In the genomic region with DNA sequence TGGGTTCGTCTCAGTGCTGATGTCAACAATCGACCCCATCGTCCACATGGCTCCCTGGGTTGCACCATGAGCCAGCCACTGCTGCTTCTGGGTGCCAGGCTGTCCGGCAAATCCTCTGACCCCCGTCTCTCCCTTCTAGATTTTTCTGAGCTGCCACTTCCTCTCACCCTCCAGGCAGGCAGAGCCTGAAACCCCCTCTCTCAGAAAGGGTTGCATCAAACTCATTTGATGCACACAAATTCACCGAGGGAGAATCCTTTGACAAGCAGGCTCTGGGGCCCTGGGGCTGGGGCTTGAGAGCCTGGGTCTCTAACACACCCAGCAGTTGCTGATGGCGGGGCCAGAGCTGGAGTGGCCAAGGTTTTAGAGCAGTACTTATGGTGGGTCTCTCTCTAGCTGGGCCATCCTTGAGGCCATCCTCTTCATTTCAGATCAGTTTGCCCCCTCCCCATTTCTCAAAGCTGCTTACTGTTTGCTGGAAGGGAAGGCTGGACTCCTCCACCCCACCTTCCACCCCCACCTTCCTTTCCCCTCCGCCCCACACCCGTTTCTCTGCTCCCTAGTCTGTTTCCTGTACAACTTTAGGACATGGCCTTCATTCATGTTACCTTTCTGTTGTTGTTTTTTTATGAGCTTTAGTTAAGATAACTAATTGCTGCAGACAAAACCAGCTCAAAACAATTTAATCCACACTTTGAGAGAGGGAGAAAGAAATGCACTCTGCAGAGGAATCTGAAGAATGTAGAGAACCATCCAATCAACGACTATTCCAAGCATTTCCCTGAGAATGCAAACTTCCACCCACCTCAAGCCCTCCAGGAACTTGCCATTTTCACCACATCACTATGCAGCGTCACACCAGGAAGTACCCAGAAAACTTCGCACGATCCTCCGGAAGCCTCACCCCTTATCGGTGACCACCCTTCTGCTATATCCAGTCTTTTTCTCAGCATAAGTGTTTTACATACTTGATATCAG, we compare ENCODE assay signal across 9 cellular contexts.
DNase-seq lines count a peak whose midpoint lies in the region; ATAC-seq and TF ChIP-seq lines count a peak whose summit lies in the region.
"Had no signal": no experiment of that assay in that cellular context is flagged by ENCODE, and none has a peak within 500 bp of the region (broad histone marks: within the 10 kb centered on the region; RNA-seq: fewer than 3 reads in every experiment).

No MANE protein-coding gene starts in this region.

- H3K4me3 Mint-ChIP-seq in activated T-helper 1 cell treated with anti-CD3 and anti-CD28 coated beads, Interleukin-12 subunit alpha, Interleukin-12 subunit beta, Interleukin-2, Interleukin-4 antibody, amounts not matched to agents 30 ng/mL and 10 ng/mL and 1 ng/mL, durations not matched to agents 14 hours and 24 hours and 36 hours, result peak overlapping the region; percentile 75
- H3K4me3 Mint-ChIP-seq in immature natural killer cell, result peak overlapping the region; percentile 58 to 88 (median 82)

- intact Hi-C loops in activated T-helper 1 cell treated with anti-CD3 and anti-CD28 coated beads, Interleukin-12 subunit alpha, Interleukin-12 subunit beta, Interleukin-2, Interleukin-4 antibody, amounts not matched to agents 30 ng/mL and 10 ng/mL and 1 ng/mL, durations not matched to agents 14 hours and 24 hours and 36 hours (cut with micrococcal nuclease), result loop anchor here (2.0 kb wide), 1 partner anchor 59 kb away; no protein-coding TSS in a partner anchor
- intact Hi-C loops in uterus (cut with DNase I; ENCODE audit: low total_unique reads), result no loop called here

- H3K9me3 ChIP-seq in uterus, result no peaks in the 10 kb centered on the region

- ATAC-seq in HG02759 (IDR thresholded peaks at IDR 0.05; ENCODE audit: unreplicated experiment), result no peak

- no peak overlapping the region for H3K4me3 ChIP-seq in uterus

- H3K4me1 ChIP-seq in uterus, result no peaks in the 10 kb centered on the region

- H3K36me3 ChIP-seq in uterus, result no peaks in the 10 kb centered on the region

- peaks cover 7% of the 10 kb centered on the region for H3K36me3 Mint-ChIP-seq in activated T-helper 1 cell treated with anti-CD3 and anti-CD28 coated beads, Interleukin-12 subunit alpha, Interleukin-12 subunit beta, Interleukin-2, Interleukin-4 antibody, amounts not matched to agents 30 ng/mL and 10 ng/mL and 1 ng/mL, durations not matched to agents 14 hours and 24 hours and 36 hours (ENCODE audit: low read depth)
- peaks cover 0 to 6% (median 0%) of the 10 kb centered on the region in 3 donors for H3K36me3 Mint-ChIP-seq in immature natural killer cell

- no peaks in the 10 kb centered on the region for H3K27me3 ChIP-seq in uterus

- no peak for TF ChIP-seq POLR2A in uterus (IDR thresholded peaks at IDR 0.05)

- peak; percentile 18 for DNase-seq in stimulated activated CD4-positive, alpha-beta T cell treated with anti-CD3 and anti-CD28 coated beads, Interleukin-1b, Interleukin-23, amount 100 ng/mL, for 48 hours
- no peak for DNase-seq in stimulated activated CD4-positive, alpha-beta T cell treated with anti-CD3 and anti-CD28 coated beads, Interleukin-2, amount 100 ng/mL, for 24 hours
- DNase-seq in activated T-helper 1 cell treated with anti-CD3 and anti-CD28 coated beads, Interleukin-12 subunit alpha, Interleukin-12 subunit beta, Interleukin-2, Interleukin-4 antibody, amounts not matched to agents 30 ng/mL and 10 ng/mL and 1 ng/mL, durations not matched to agents 14 hours and 24 hours and 36 hours (ENCODE audit: low spot score), result no peak
- peak; percentile 69 to 72 (median 72) for DNase-seq in immature natural killer cell
- no peak for DNase-seq in uterus
- no peak for DNase-seq in GM10266 (ENCODE audit: extremely low spot score)
- no peak for DNase-seq in NCI-H1048 (lab: John Stamatoyannopoulos, UW)
- DNase-seq: NCI-H510A treated with DMSO at 0.1 percent for 48 hours had no signal

- TF ChIP-seq CTCF in uterus (IDR thresholded peaks at IDR 0.05) (no peak), GM10266 (IDR thresholded peaks at IDR 0.05; ENCODE audit: control insufficient read depth, insufficient read depth, low read depth, missing control alignments) (no peak)

- no peaks in the 10 kb centered on the region for H3K27me3 Mint-ChIP-seq in activated T-helper 1 cell treated with anti-CD3 and anti-CD28 coated beads, Interleukin-12 subunit alpha, Interleukin-12 subunit beta, Interleukin-2, Interleukin-4 antibody, amounts not matched to agents 30 ng/mL and 10 ng/mL and 1 ng/mL, durations not matched to agents 14 hours and 24 hours and 36 hours (ENCODE audit: insufficient read depth)
- H3K27me3 Mint-ChIP-seq in immature natural killer cell (ENCODE audit: low read depth in 3 of 3), result peaks cover 19 to 35% (median 23%) of the 10 kb centered on the region in 3 donors

- H3K9me3 Mint-ChIP-seq in activated T-helper 1 cell treated with anti-CD3 and anti-CD28 coated beads, Interleukin-12 subunit alpha, Interleukin-12 subunit beta, Interleukin-2, Interleukin-4 antibody, amounts not matched to agents 30 ng/mL and 10 ng/mL and 1 ng/mL, durations not matched to agents 14 hours and 24 hours and 36 hours, result peaks cover 10% of the 10 kb centered on the region
- H3K9me3 Mint-ChIP-seq in immature natural killer cell, result no peaks in the 10 kb centered on the region

- peaks cover 76% of the 10 kb centered on the region for H3K4me1 Mint-ChIP-seq in activated T-helper 1 cell treated with anti-CD3 and anti-CD28 coated beads, Interleukin-12 subunit alpha, Interleukin-12 subunit beta, Interleukin-2, Interleukin-4 antibody, amounts not matched to agents 30 ng/mL and 10 ng/mL and 1 ng/mL, durations not matched to agents 14 hours and 24 hours and 36 hours (ENCODE audit: low read depth)
- peaks cover 95 to 98% of the 10 kb centered on the region in 2 donors for H3K4me1 Mint-ChIP-seq in immature natural killer cell

- peak overlapping the region; percentile 99 for H3K27ac Mint-ChIP-seq in activated T-helper 1 cell treated with anti-CD3 and anti-CD28 coated beads, Interleukin-12 subunit alpha, Interleukin-12 subunit beta, Interleukin-2, Interleukin-4 antibody, amounts not matched to agents 30 ng/mL and 10 ng/mL and 1 ng/mL, durations not matched to agents 14 hours and 24 hours and 36 hours
- peak overlapping the region; percentile 100 for H3K27ac Mint-ChIP-seq in immature natural killer cell

- H3K27ac ChIP-seq in uterus, result no peak overlapping the region

Comparison
In these comparisons a context has a peak if more than half of its experiments do, and no peak if none do; other contexts are left out.
1. DNase-seq: peak in stimulated activated CD4-positive, alpha-beta T cell treated with anti-CD3 and anti-CD28 coated beads, Interleukin-1b, Interleukin-23, amount 100 ng/mL, for 48 hours (single experiment) and immature natural killer cell (3 of 3); none in stimulated activated CD4-positive, alpha-beta T cell treated with anti-CD3 and anti-CD28 coated beads, Interleukin-2, amount 100 ng/mL, for 24 hours (0 of 2), activated T-helper 1 cell treated with anti-CD3 and anti-CD28 coated beads, Interleukin-12 subunit alpha, Interleukin-12 subunit beta, Interleukin-2, Interleukin-4 antibody, amounts not matched to agents 30 ng/mL and 10 ng/mL and 1 ng/mL, durations not matched to agents 14 hours and 24 hours and 36 hours (single experiment), uterus (0 of 2), GM10266 (single experiment) and NCI-H1048 (single experiment).